In the genomic region with DNA sequence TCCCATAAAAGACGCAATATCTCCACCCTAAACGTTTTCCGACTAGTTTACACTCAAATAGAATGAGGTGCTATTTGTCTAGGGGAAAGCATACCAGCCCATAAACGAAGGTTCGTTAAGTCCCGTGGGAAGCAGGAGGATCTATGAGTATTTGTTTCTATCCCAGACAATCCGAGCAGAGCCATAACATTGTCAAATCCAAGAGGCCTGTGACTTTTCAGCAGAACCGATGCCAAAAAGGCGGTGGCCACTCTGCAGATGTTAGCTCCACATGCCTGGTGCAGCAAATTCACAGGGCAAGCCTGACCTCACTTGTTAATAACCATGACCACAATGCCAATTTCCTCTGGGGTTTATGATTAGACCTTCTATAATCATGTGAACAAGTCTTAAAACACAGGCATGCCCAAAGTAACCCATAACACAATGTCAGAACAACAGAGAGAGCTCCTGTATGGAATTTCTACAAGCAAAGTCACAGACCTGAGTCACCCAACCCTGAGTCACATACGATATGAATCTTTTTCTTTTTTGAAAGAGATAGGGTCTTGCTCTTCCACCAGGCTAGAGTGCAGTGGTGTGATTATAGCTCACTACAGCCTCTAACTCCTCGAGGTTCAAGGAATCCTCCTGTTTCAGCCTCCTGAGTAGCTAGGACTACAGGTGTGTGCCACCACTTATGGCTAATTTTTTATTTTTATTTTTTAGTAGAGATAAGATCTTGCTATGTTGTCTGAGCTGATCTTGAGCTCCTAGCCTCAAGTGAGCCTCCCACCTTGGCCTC, we compare ENCODE assay signal across 1 cellular context.
TF ChIP-seq lines count a peak whose summit lies in the region.

No MANE protein-coding gene starts in this region.

TF ChIP-seq in HepG2, 621 proteins besides CTCF, POLR2A, EP300 and RAD21 (continued from another document):
- TF ChIP-seq, protein P1, sequence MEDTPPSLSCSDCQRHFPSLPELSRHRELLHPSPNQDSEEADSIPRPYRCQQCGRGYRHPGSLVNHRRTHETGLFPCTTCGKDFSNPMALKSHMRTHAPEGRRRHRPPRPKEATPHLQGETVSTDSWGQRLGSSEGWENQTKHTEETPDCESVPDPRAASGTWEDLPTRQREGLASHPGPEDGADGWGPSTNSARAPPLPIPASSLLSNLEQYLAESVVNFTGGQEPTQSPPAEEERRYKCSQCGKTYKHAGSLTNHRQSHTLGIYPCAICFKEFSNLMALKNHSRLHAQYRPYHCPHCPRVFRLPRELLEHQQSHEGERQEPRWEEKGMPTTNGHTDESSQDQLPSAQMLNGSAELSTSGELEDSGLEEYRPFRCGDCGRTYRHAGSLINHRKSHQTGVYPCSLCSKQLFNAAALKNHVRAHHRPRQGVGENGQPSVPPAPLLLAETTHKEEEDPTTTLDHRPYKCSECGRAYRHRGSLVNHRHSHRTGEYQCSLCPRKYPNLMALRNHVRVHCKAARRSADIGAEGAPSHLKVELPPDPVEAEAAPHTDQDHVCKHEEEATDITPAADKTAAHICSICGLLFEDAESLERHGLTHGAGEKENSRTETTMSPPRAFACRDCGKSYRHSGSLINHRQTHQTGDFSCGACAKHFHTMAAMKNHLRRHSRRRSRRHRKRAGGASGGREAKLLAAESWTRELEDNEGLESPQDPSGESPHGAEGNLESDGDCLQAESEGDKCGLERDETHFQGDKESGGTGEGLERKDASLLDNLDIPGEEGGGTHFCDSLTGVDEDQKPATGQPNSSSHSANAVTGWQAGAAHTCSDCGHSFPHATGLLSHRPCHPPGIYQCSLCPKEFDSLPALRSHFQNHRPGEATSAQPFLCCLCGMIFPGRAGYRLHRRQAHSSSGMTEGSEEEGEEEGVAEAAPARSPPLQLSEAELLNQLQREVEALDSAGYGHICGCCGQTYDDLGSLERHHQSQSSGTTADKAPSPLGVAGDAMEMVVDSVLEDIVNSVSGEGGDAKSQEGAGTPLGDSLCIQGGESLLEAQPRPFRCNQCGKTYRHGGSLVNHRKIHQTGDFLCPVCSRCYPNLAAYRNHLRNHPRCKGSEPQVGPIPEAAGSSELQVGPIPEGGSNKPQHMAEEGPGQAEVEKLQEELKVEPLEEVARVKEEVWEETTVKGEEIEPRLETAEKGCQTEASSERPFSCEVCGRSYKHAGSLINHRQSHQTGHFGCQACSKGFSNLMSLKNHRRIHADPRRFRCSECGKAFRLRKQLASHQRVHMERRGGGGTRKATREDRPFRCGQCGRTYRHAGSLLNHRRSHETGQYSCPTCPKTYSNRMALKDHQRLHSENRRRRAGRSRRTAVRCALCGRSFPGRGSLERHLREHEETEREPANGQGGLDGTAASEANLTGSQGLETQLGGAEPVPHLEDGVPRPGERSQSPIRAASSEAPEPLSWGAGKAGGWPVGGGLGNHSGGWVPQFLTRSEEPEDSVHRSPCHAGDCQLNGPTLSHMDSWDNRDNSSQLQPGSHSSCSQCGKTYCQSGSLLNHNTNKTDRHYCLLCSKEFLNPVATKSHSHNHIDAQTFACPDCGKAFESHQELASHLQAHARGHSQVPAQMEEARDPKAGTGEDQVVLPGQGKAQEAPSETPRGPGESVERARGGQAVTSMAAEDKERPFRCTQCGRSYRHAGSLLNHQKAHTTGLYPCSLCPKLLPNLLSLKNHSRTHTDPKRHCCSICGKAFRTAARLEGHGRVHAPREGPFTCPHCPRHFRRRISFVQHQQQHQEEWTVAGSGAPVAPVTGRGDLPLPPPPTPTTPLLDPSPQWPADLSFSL (CRISPR knock-in tag; IDR thresholded peaks at IDR 0.05) = no peak
- TF ChIP-seq NKX3-1 (CRISPR knock-in tag; IDR thresholded peaks at IDR 0.05) (no peak), WIZ (CRISPR knock-in tag; IDR thresholded peaks at IDR 0.05) (no peak), NR3C1 (CRISPR knock-in tag; IDR thresholded peaks at IDR 0.05) (no peak), NONO (IDR thresholded peaks at IDR 0.05) (no peak), NONO (CRISPR knock-in tag; conservative IDR thresholded peaks at IDR 0.05) (no peak), ZNF556 (CRISPR knock-in tag; IDR thresholded peaks at IDR 0.05; ENCODE audit: borderline replicate concordance) (no peak), ZNF570 (CRISPR knock-in tag; IDR thresholded peaks at IDR 0.05; ENCODE audit: borderline replicate concordance) (no peak), ZNF432 (CRISPR knock-in tag; IDR thresholded peaks at IDR 0.05; ENCODE audit: borderline replicate concordance) (no peak), TAF1 (CRISPR knock-in tag; IDR thresholded peaks at IDR 0.05) (no peak), MATR3 (CRISPR knock-in tag; IDR thresholded peaks at IDR 0.05) (no peak), DR1 (CRISPR knock-in tag; IDR thresholded peaks at IDR 0.05) (no peak), BRCA1 (CRISPR knock-in tag; IDR thresholded peaks at IDR 0.05) (no peak), SRSF4 (IDR thresholded peaks at IDR 0.05; ENCODE audit: low read depth, low read length, poor library complexity, severe bottlenecking) (no peak), NR2F6 (IDR thresholded peaks at IDR 0.05) (no peak), NR2F6 (CRISPR knock-in tag; IDR thresholded peaks at IDR 0.05) (no peak)
